In genomic region chr10:119725550-119726290, GRCh38 we compare ENCODE assay signal across 8 cellular contexts.
DNase-seq lines count a peak whose midpoint lies in the region; ATAC-seq lines count a peak whose summit lies in the region.

INPP5F (plus strand) TSS chr10:119726050; CDS start chr10:119726263, 213 bp downstream.

- peak; percentile 90 for ATAC-seq in GM18909 (IDR thresholded peaks at IDR 0.05; ENCODE audit: poor library complexity, unreplicated experiment)
- ATAC-seq in HG03196 (IDR thresholded peaks at IDR 0.05; ENCODE audit: unreplicated experiment) = peak; percentile 90

- DNase-seq in AG08395 (ENCODE audit: low spot score) (peak; percentile 100), NCI-H226 (peak; percentile 81), iris pigment epithelial cell (ENCODE audit: low read depth) (peak; percentile 98)
- peak; percentile 95 to 99 (median 98) for DNase-seq in activated CD4-positive, CD25-positive, alpha-beta regulatory T cell (lab: John Stamatoyannopoulos, UW)
- DNase-seq in central memory CD4-positive, alpha-beta T cell = peak; percentile 97
- peak; percentile 100 for DNase-seq in stimulated activated CD4-positive, alpha-beta T cell treated with anti-CD3 and anti-CD28 coated beads, Interleukin-12 subunit alpha, Interleukin-12 subunit beta, amount 100 ng/mL, for 4 hours

Comparison
In these comparisons a context has a peak if more than half of its experiments do, and no peak if none do; other contexts are left out.
1. Peak in every context shown above with its lines: DNase-seq and ATAC-seq.